ENCODE assay signal across 22 cellular contexts in genomic region chr6:117508450-117508971, GRCh38. TPM values are rescaled to one million over a fixed set of nuclear protein-coding genes. Genes with fewer than 3 reads are reported as not detected.
A peak's percentile ranks its signal among the peaks of the same experiment; 100 is the strongest.
DNase-seq lines count a peak whose midpoint lies in the region; ATAC-seq, FAIRE-seq and TF ChIP-seq lines count a peak whose summit lies in the region.
"Had no signal": no experiment of that assay in that cellular context is flagged by ENCODE, and none has a peak within 500 bp of the region (broad histone marks: within the 10 kb centered on the region; RNA-seq: fewer than 3 reads in every experiment).

No MANE protein-coding gene starts in this region.

- peaks cover 100% of the 10 kb centered on the region for H3K4me1 ChIP-seq in A549
- peaks cover 25% of the 10 kb centered on the region for H3K4me1 ChIP-seq in IMR-90 (ENCODE audit: control insufficient read depth, insufficient read depth, low read length)
- peaks cover 7 to 28% of the 10 kb centered on the region in 2 experiments for H3K4me1 ChIP-seq in trophoblast cell (ENCODE audit: control insufficient read depth in 1 of 2, insufficient read depth in 2 of 2, low read length in 2 of 2)
- no peaks in the 10 kb centered on the region for H3K4me1 ChIP-seq in A673 (ENCODE audit: insufficient read depth, low read length, poor library complexity, severe bottlenecking)
- H3K4me1 ChIP-seq: BLaER1 had no signal

- H4K8ac ChIP-seq in IMR-90 (ENCODE audit: low read depth in 2 of 2, low read length in 2 of 2) (no peak overlapping the region), trophoblast cell (ENCODE audit: low read depth, low read length) (peak overlapping the region; percentile 78)

- H3K14ac ChIP-seq in IMR-90 (replicated peaks; ENCODE audit: low read depth, low read length), result no peak overlapping the region
- peak overlapping the region; percentile 74 for H3K14ac ChIP-seq in trophoblast cell (ENCODE audit: low read length)

- H2AK9ac ChIP-seq in IMR-90 (replicated peaks; ENCODE audit: low read depth, low read length, poor library complexity), result no peak overlapping the region

- TF ChIP-seq POLR2A in A549 (IDR thresholded peaks at IDR 0.05; ENCODE audit: low read length) (no peak), IMR-90 (IDR thresholded peaks at IDR 0.05; ENCODE audit: low read depth, low read length) (no peak)

- H2BK120ac ChIP-seq in IMR-90 (ENCODE audit: low read depth, low read length), result no peak overlapping the region
- no peak overlapping the region for H2BK120ac ChIP-seq in trophoblast cell (ENCODE audit: insufficient read depth, low read length, poor library complexity)

- DNase-seq in A549 (ENCODE audit: low read depth in 1 of 2, low spot score in 1 of 2), result no peak
- no peak for DNase-seq in IMR-90
- DNase-seq in trophoblast cell, result no peak
- DNase-seq in NCI-H1694 treated with DMSO at 0.1 percent for 48 hours (lab: John Stamatoyannopoulos, UW), result no peak
- DNase-seq in A673 (ENCODE audit: low spot score), result no peak
- DNase-seq: 8988T; CD4-positive, CD25-positive, alpha-beta regulatory T cell; CD8-positive, alpha-beta memory T cell; DMS 273 treated with DMSO at 0.1 percent for 48 hours; DMS79; EL; GDM1; HFFc6 had no signal

- H4K12ac ChIP-seq in trophoblast cell (ENCODE audit: low read depth, low read length), result no peak overlapping the region

- intact Hi-C loops in IMR-90 (cut with micrococcal nuclease), result no loop called here
- intact Hi-C loops in A673 (cut with micrococcal nuclease; ENCODE audit: unreplicated experiment), result no loop called here

- H3K9me1 ChIP-seq in IMR-90 (ENCODE audit: insufficient read depth, low read length), result peaks cover 14% of the 10 kb centered on the region

- no peak for FAIRE-seq in A549 (lab: Jason Lieb, UNC)
- FAIRE-seq: D721Med, GM12878, GM19239 had no signal

- no peak for TF ChIP-seq RAD21 in A549 (conservative IDR thresholded peaks at IDR 0.05 in 1 of 2, IDR thresholded peaks at IDR 0.05 in 1 of 2)
- no peak for TF ChIP-seq RAD21 in IMR-90 (IDR thresholded peaks at IDR 0.05; ENCODE audit: low read length)

- peaks cover 3% of the 10 kb centered on the region; the same call in 1 of the 2 replicates for H4K20me1 ChIP-seq in IMR-90 (ENCODE audit: insufficient read depth, low read length)
- H4K20me1 ChIP-seq: BLaER1 had no signal

- H3K23ac ChIP-seq in IMR-90 (ENCODE audit: low read depth, low read length) (no peak overlapping the region), trophoblast cell (ENCODE audit: low read length) (no peak overlapping the region)

- H4K91ac ChIP-seq in IMR-90 (ENCODE audit: insufficient read depth, low read depth, low read length), result no peak overlapping the region
- no peak overlapping the region for H4K91ac ChIP-seq in trophoblast cell (ENCODE audit: low read depth, low read length)

- no peaks in the 10 kb centered on the region for H3K9me3 ChIP-seq in A549
- H3K9me3 ChIP-seq in IMR-90 (ENCODE audit: control insufficient read depth, insufficient read depth, low read length), result no peaks in the 10 kb centered on the region
- no peaks in the 10 kb centered on the region for H3K9me3 ChIP-seq in trophoblast cell (ENCODE audit: insufficient read depth, low read depth, low read length)
- no peaks in the 10 kb centered on the region for H3K9me3 ChIP-seq in A673 (ENCODE audit: low read depth, low read length, poor library complexity, severe bottlenecking)
- H3K9me3 ChIP-seq: BLaER1, HAP-1 had no signal

- BruUV-seq in IMR-90 (replicated peaks; lab: Mats Ljungman, UMichigan) (no TSS peak), A673 (replicated peaks; lab: Mats Ljungman, UMichigan) (no TSS peak)

- ATAC-seq in A549, result no peak
- ATAC-seq in IMR-90 (ENCODE audit: low read depth), result no peak
- peak; percentile 32 for ATAC-seq in esophagus mucosa
- no peak for ATAC-seq in HG02973 (IDR thresholded peaks at IDR 0.05; ENCODE audit: unreplicated experiment)
- ATAC-seq: GM12878, GM23338 had no signal

- H3K4me3 ChIP-seq in A549 (no peak overlapping the region), IMR-90 (ENCODE audit: insufficient read depth, low read depth, low read length) (no peak overlapping the region), trophoblast cell (ENCODE audit: low read depth, low read length) (no peak overlapping the region), A673 (ENCODE audit: low read depth, low read length, poor library complexity, severe bottlenecking) (no peak overlapping the region)
- H3K4me3 ChIP-seq: BLaER1, GM12878, GM23338, HAP-1 had no signal

- H2BK5ac ChIP-seq in IMR-90 (ENCODE audit: low read depth, low read length, poor library complexity, severe bottlenecking) (no peak overlapping the region), trophoblast cell (ENCODE audit: low read depth, low read length, poor library complexity) (peak overlapping the region; percentile 91)

- H2BK12ac ChIP-seq in trophoblast cell (ENCODE audit: low read length), result peak overlapping the region; percentile 87

- no peak overlapping the region; the same call in 2 of the 3 replicates for H2BK15ac ChIP-seq in IMR-90 (ENCODE audit: low read depth, low read length)

- 0 out of 2 replicates have a peak overlapping the region, but pooled peaks have one; percentile 21 for H3K4ac ChIP-seq in IMR-90 (ENCODE audit: low read depth, low read length)
- H3K4ac ChIP-seq in trophoblast cell (ENCODE audit: low read depth, low read length), result peak overlapping the region; percentile 23

- H3K4me2 ChIP-seq in A549 (peak overlapping the region; percentile 57; the same call in 1 of the 3 replicates), IMR-90 (ENCODE audit: low read depth, low read length) (no peak overlapping the region), trophoblast cell (ENCODE audit: low read length) (no peak overlapping the region)
- H3K4me2 ChIP-seq: BLaER1, GM23338 had no signal

- H2AK5ac ChIP-seq in IMR-90 (ENCODE audit: low read depth, low read length), result no peak overlapping the region
- H2AK5ac ChIP-seq in trophoblast cell (ENCODE audit: low read length), result peak overlapping the region; percentile 52

- no peak overlapping the region for H2AFZ ChIP-seq in IMR-90 (replicated peaks; ENCODE audit: low read length, poor library complexity)
- H2AFZ ChIP-seq in trophoblast cell (ENCODE audit: insufficient read depth, low read length, poor library complexity), result no peak overlapping the region
- H2AFZ ChIP-seq: GM23338 had no signal

- in situ Hi-C loops in IMR-90 (cut with MboI; ENCODE audit: low sequenced_read_pairs), result no loop called here

- TF ChIP-seq CTCF in A549 (IDR thresholded peaks at IDR 0.05) (no peak), IMR-90 (conservative IDR thresholded peaks at IDR 0.05; ENCODE audit: low read depth, low read length) (no peak), A673 (conservative IDR thresholded peaks at IDR 0.05; ENCODE audit: low read depth, low read length) (no peak)

- no peaks in the 10 kb centered on the region for H3K79me2 ChIP-seq in trophoblast cell (ENCODE audit: control insufficient read depth, insufficient read depth, low read length, poor library complexity)

- 90% methylated on average over 4 of the region's 4 CpGs for WGBS in A549 (ENCODE audit: missing lambda C conversion rate)
- 100% methylated on average over 1 of the region's 4 CpGs; no CpG with 5 or more reads in 1 of the 2 experiments for WGBS in IMR-90 (ENCODE audit: extremely low coverage in 2 of 2, insufficient read length in 1 of 2), 2 experiments
- no CpG with 5 or more reads among the region's 4 CpGs for WGBS in trophoblast cell (ENCODE audit: extremely low coverage, insufficient coverage, insufficient read length)

- no peak overlapping the region for H3K9ac ChIP-seq in IMR-90 (ENCODE audit: low read depth, low read length)
- H3K9ac ChIP-seq in trophoblast cell (ENCODE audit: low read length), result no peak overlapping the region
- H3K9ac ChIP-seq: BLaER1 had no signal

- H3K79me1 ChIP-seq in IMR-90 (ENCODE audit: low read depth in 1 of 2, low read length in 2 of 2), result peaks cover 34 to 55% of the 10 kb centered on the region in 2 experiments
- H3K79me1 ChIP-seq in trophoblast cell (ENCODE audit: low read length), result peaks cover 13% of the 10 kb centered on the region

- H3K18ac ChIP-seq in IMR-90 (ENCODE audit: low read depth, low read length) (peak overlapping the region; percentile 33; the same call in 1 of the 2 replicates), trophoblast cell (ENCODE audit: low read length) (peak overlapping the region; percentile 91)

- peaks cover 9% of the 10 kb centered on the region for H3K36me3 ChIP-seq in IMR-90 (ENCODE audit: control insufficient read depth, insufficient read depth, low read length)
- peaks cover 2 to 8% of the 10 kb centered on the region in 2 experiments for H3K36me3 ChIP-seq in trophoblast cell (ENCODE audit: control insufficient read depth in 1 of 2, insufficient read depth in 2 of 2, low read length in 2 of 2)
- no peaks in the 10 kb centered on the region for H3K36me3 ChIP-seq in A673 (ENCODE audit: insufficient read depth, low read length, poor library complexity, severe bottlenecking)
- H3K36me3 ChIP-seq: BLaER1 had no signal

- H3K27ac ChIP-seq in A549 (peak overlapping the region; percentile 68 to 88; a peak in 4 of 6 replicates), IMR-90 (ENCODE audit: insufficient read depth, low read length) (no peak overlapping the region), trophoblast cell (ENCODE audit: low read depth, low read length) (no peak overlapping the region), A673 (ENCODE audit: low read depth, low read length, poor library complexity, severe bottlenecking) (no peak overlapping the region)
- H3K27ac ChIP-seq: BLaER1, C4-2B had no signal

- H3K27me3 ChIP-seq in IMR-90 (ENCODE audit: control insufficient read depth, insufficient read depth, low read length) (no peaks in the 10 kb centered on the region), trophoblast cell (ENCODE audit: insufficient read depth, low read length) (no peaks in the 10 kb centered on the region), A673 (replicated peaks; ENCODE audit: insufficient read depth, low read depth, low read length, poor library complexity) (no peaks in the 10 kb centered on the region)
- H3K27me3 ChIP-seq: BLaER1 had no signal

- no peak overlapping the region for H3K56ac ChIP-seq in IMR-90 (ENCODE audit: extremely low read depth, insufficient read depth, low read length)

- H2BK20ac ChIP-seq in IMR-90 (ENCODE audit: low read depth, low read length), result peak overlapping the region; percentile 6; the same call in 1 of the 2 replicates

- CTCF ChIA-PET in A549 (lab: Yijun Ruan, JAX) (no interaction called here), IMR-90 (lab: Yijun Ruan, JAX) (no interaction called here), A673 (lab: Charles Lee) (no interaction called here)

- TF ChIP-seq EP300 in A549 (IDR thresholded peaks at IDR 0.05), result no peak

- dilution Hi-C loops in IMR-90 (cut with HindIII; ENCODE audit: low sequenced_read_pairs, unreplicated experiment), result no loop called here

- POLR2A ChIA-PET in A549 (lab: Yijun Ruan, JAX), result no interaction called here
- POLR2A ChIA-PET in IMR-90 (lab: Charles Lee; ENCODE audit: unreplicated experiment), result no interaction called here
- POLR2A ChIA-PET in A673 (lab: Charles Lee; ENCODE audit: low non-redundant PET), result no interaction called here

- peak overlapping the region; percentile 70 for H4K5ac ChIP-seq in IMR-90 (ENCODE audit: low read depth, low read length)

RNA-seq across cellular contexts. Expression of gene DCBLD1, which starts 26.0 kb away (rescaled TPM):
- polyA plus RNA-seq in A549 (2011; rRNA removed), result 39.3 and 49.1 TPM in 2 replicates
- 14.1 and 18.1 TPM in 2 replicates for polyA plus RNA-seq in A549 (2012; cell fraction: cytosol; rRNA removed)
- polyA plus RNA-seq in A549 (2012; cell fraction: nucleus; rRNA removed), result 37.0 and 37.9 TPM in 2 replicates
- 48.0 to 60.4 TPM (median 58.4 TPM) in 3 replicates for polyA plus RNA-seq in A549 (2017; fragmentation: RNase III; extraction: RNeasy Plus Mini Kit Qiagen cat#74134 plus additional on column Dnase treatment)
- 31.1 and 35.7 TPM in 2 replicates for polyA minus RNA-seq in A549 (2011; rRNA and poly(A)+ RNA removed)
- 27.8 and 30.0 TPM in 2 replicates for total RNA-seq in IMR-90 (2012; rRNA removed)
- polyA plus RNA-seq in IMR-90 (2012; rRNA removed), result 20.1 and 21.1 TPM in 2 replicates
- 8.5 and 14.8 TPM in 2 replicates for polyA plus RNA-seq in IMR-90 (2012; cell fraction: cytosol; rRNA removed)
- polyA plus RNA-seq in IMR-90 (2012; cell fraction: nucleus; rRNA removed; ENCODE audit: low replicate concordance), result 34.3 and 36.6 TPM in 2 replicates
- 9.5 TPM for total RNA-seq in esophagus mucosa
- 29.5 and 31.4 TPM in 2 replicates for polyA plus RNA-seq in trophoblast cell (2013)
- total RNA-seq in A673 (2021), result 1.5 and 2.4 TPM in 2 replicates

Comparison
In these comparisons a context has a peak if more than half of its experiments do, and no peak if none do; other contexts are left out.
1. H3K27ac ChIP-seq: peak in A549 (2 of 2); none in IMR-90 (single experiment), trophoblast cell (single experiment) and A673 (single experiment).